Comparison of ENCODE assay signal across 8 cellular contexts in genomic region chr2:206159346-206160123, GRCh38.
DNase-seq lines count a peak whose midpoint lies in the region; ATAC-seq and TF ChIP-seq lines count a peak whose summit lies in the region.

EEF1B2 (plus strand) TSS chr2:206159895; CDS start chr2:206159980, 85 bp downstream.
NDUFS1 (minus strand) TSS chr2:206159444; CDS start chr2:206153678, 5,766 bp downstream.

- peak within 1 kb of the TSS; percentile 70 for H3K4me3 ChIP-seq in GM06990 (replicated peaks; ENCODE audit: low read depth, low read length)

- H3K4me1 Mint-ChIP-seq in activated naive CD4-positive, alpha-beta T cell treated with anti-CD3 and anti-CD28 coated beads, Interleukin-2, amount 50 U/mL, for 24 hours, result peaks cover 50% of the 10 kb centered on the region

- DNase-seq in GM06990 (ENCODE audit: extremely low read depth, insufficient read length) (peak; percentile 98), NCI-H1092 (lab: John Stamatoyannopoulos, UW) (peak; percentile 95), germinal center (ENCODE audit: low spot score) (peak; percentile 93), non-pigmented ciliary epithelial cell (ENCODE audit: low read depth) (peak; percentile 93), superior temporal gyrus (ENCODE audit: extremely low spot score) (peak; percentile 99)

- H3K27ac Mint-ChIP-seq in activated naive CD4-positive, alpha-beta T cell treated with anti-CD3 and anti-CD28 coated beads, Interleukin-2, amount 50 U/mL, for 24 hours, result peak within 1 kb of the TSS; percentile 100

- peaks cover 7% of the 10 kb centered on the region for H3K36me3 ChIP-seq in GM06990 (ENCODE audit: control insufficient read depth, insufficient read depth, low read length)

- TF ChIP-seq CTCF in GM06990 (IDR thresholded peaks at IDR 0.05; ENCODE audit: insufficient read depth, low read length, poor library complexity, severe bottlenecking), result no peak

- H3K27me3 Mint-ChIP-seq in activated naive CD4-positive, alpha-beta T cell treated with anti-CD3 and anti-CD28 coated beads, Interleukin-2, amount 50 U/mL, for 24 hours, result no peaks in the 10 kb centered on the region

- peaks cover 38% of the 10 kb centered on the region for H3K36me3 Mint-ChIP-seq in activated naive CD4-positive, alpha-beta T cell treated with anti-CD3 and anti-CD28 coated beads, Interleukin-2, amount 50 U/mL, for 24 hours

- peak within 1 kb of the TSS; percentile 99 for H3K4me3 Mint-ChIP-seq in activated naive CD4-positive, alpha-beta T cell treated with anti-CD3 and anti-CD28 coated beads, Interleukin-2, amount 50 U/mL, for 24 hours

- ATAC-seq in HG02588 (IDR thresholded peaks at IDR 0.05; ENCODE audit: unreplicated experiment) (peak; percentile 87), SK-N-SH treated with all-trans-retinoic acid at 6 μM for 48 hours (peak; percentile 94)

- H3K27me3 ChIP-seq in GM06990 (replicated peaks; ENCODE audit: control insufficient read depth, insufficient read depth, low read length), result no peaks in the 10 kb centered on the region

- H3K9me3 Mint-ChIP-seq in activated naive CD4-positive, alpha-beta T cell treated with anti-CD3 and anti-CD28 coated beads, Interleukin-2, amount 50 U/mL, for 24 hours, result no peaks in the 10 kb centered on the region

TF ChIP-seq in SK-N-SH treated with all-trans-retinoic acid at 6 μM for 48 hours, 23 proteins besides CTCF, POLR2A, EP300 and RAD21:
- 0 out of 2 replicates have a peak, but pooled peaks have one; percentile 1 for TF ChIP-seq TSHZ2 (CRISPR knock-in tag; IDR thresholded peaks at IDR 0.05)
- no peak for TF ChIP-seq ZNF70 (CRISPR knock-in tag; IDR thresholded peaks at IDR 0.05)
- TF ChIP-seq OSR1 (CRISPR knock-in tag; IDR thresholded peaks at IDR 0.05), result no peak
- TF ChIP-seq RARB (CRISPR knock-in tag; IDR thresholded peaks at IDR 0.05), result no peak

Comparison
In these comparisons a context has a peak if more than half of its experiments do, and no peak if none do; other contexts are left out.
1. Peak in every context shown above with its lines: DNase-seq, ATAC-seq and H3K4me3 ChIP-seq.